9 cellular contexts compared by ENCODE assay signal in genomic region chr15:85615930-85616329, GRCh38.
DNase-seq lines count a peak whose midpoint lies in the region; ATAC-seq, FAIRE-seq and TF ChIP-seq lines count a peak whose summit lies in the region.
"Had no signal": no experiment of that assay in that cellular context is flagged by ENCODE, and none has a peak within 500 bp of the region (broad histone marks: within the 10 kb centered on the region; RNA-seq: fewer than 3 reads in every experiment).

No MANE protein-coding gene starts in this region.

- CTCF ChIA-PET in WTC11 (lab: Charles Lee): interaction anchor here (1.0 kb wide), 1 partner anchor 12 kb away, joined by 3 read pairs; no protein-coding TSS in a partner anchor

- no peak for DNase-seq in AG09319 (ENCODE audit: extremely low read depth, low read depth)
- peak; percentile 33 for DNase-seq in GM18507 (ENCODE audit: extremely low spot score, insufficient read length, low read depth)
- peak; percentile 20 for DNase-seq in WTC11 (ENCODE audit: low spot score)
- DNase-seq in left ventricle myocardium inferior: no peak
- no peak for DNase-seq in stimulated activated naive B cell treated with anti-CD40 and anti-IgM and Interleukin-4, amounts not matched to agents 10 μg/mL and 1 μg/mL and 100 μg/mL, for 72 hours
- DNase-seq in activated effector memory CD4-positive, alpha-beta T cell treated with anti-CD3 and anti-CD28 coated beads, Interleukin-2, amount 50 U/mL, for 16 hours: no peak
- DNase-seq in MG63: no peak

- H3K36me3 ChIP-seq in left ventricle myocardium inferior (peaks cover 3% of the 10 kb centered on the region), MG63 (no peaks in the 10 kb centered on the region)

- H3K27me3 ChIP-seq in left ventricle myocardium inferior (ENCODE audit: low read depth) (no peaks in the 10 kb centered on the region), MG63 (no peaks in the 10 kb centered on the region)

- intact Hi-C loops in left ventricle myocardium inferior (cut with micrococcal nuclease): no loop called here

- peaks cover 90% of the 10 kb centered on the region for H3K4me1 ChIP-seq in left ventricle myocardium inferior

- no peak overlapping the region for H3K4me3 ChIP-seq in left ventricle myocardium inferior
- no peak overlapping the region for H3K4me3 ChIP-seq in MG63
- H3K4me3 ChIP-seq: lung had no signal

- peak; percentile 76 for FAIRE-seq in GM18507 (lab: Jason Lieb, UNC)

- POLR2A ChIA-PET in WTC11 (lab: Charles Lee): no interaction called here

- ATAC-seq in HG03432 (IDR thresholded peaks at IDR 0.05; ENCODE audit: unreplicated experiment) (peak; percentile 79), WTC11 (peak; percentile 84)
- ATAC-seq in stimulated activated naive B cell treated with anti-CD40 and anti-IgM and Interleukin-4, amounts not matched to agents 10 μg/mL and 1 μg/mL and 100 μg/mL, for 72 hours (replicated peaks): peak; percentile 51 to 55

- no peak overlapping the region; the same call in 1 of the 2 replicates for H3K27ac Mint-ChIP-seq in WTC11
- H3K27ac Mint-ChIP-seq in stimulated activated naive B cell treated with anti-CD40 and anti-IgM and Interleukin-4, amounts not matched to agents 10 μg/mL and 1 μg/mL and 100 μg/mL, for 72 hours: no peak overlapping the region

- peak; percentile 55 for TF ChIP-seq CTCF in AG09319 (IDR thresholded peaks at IDR 0.05; ENCODE audit: low read depth, low read length)
- no peak for TF ChIP-seq CTCF in WTC11 (IDR thresholded peaks at IDR 0.05)
- TF ChIP-seq CTCF in left ventricle myocardium inferior (IDR thresholded peaks at IDR 0.05; ENCODE audit: borderline replicate concordance): peak; percentile 70

- no peaks in the 10 kb centered on the region for H3K9me3 ChIP-seq in left ventricle myocardium inferior (replicated peaks)
- no peaks in the 10 kb centered on the region for H3K9me3 ChIP-seq in MG63

- peak overlapping the region; percentile 83 for H3K27ac ChIP-seq in left ventricle myocardium inferior (replicated peaks)

- H3K4me1 Mint-ChIP-seq in WTC11: no peaks in the 10 kb centered on the region; the same call in none of the 2 replicates
- peaks cover 19 to 25% of the 10 kb centered on the region in 2 donors for H3K4me1 Mint-ChIP-seq in stimulated activated naive B cell treated with anti-CD40 and anti-IgM and Interleukin-4, amounts not matched to agents 10 μg/mL and 1 μg/mL and 100 μg/mL, for 72 hours

- no peaks in the 10 kb centered on the region for H3K27me3 Mint-ChIP-seq in WTC11 (ENCODE audit: low read depth)
- H3K27me3 Mint-ChIP-seq in stimulated activated naive B cell treated with anti-CD40 and anti-IgM and Interleukin-4, amounts not matched to agents 10 μg/mL and 1 μg/mL and 100 μg/mL, for 72 hours: no peaks in the 10 kb centered on the region

- H3K9me3 Mint-ChIP-seq in WTC11: no peaks in the 10 kb centered on the region
- no peaks in the 10 kb centered on the region for H3K9me3 Mint-ChIP-seq in stimulated activated naive B cell treated with anti-CD40 and anti-IgM and Interleukin-4, amounts not matched to agents 10 μg/mL and 1 μg/mL and 100 μg/mL, for 72 hours

- H3K36me3 Mint-ChIP-seq in WTC11: no peaks in the 10 kb centered on the region; the same call in 1 of the 2 replicates
- peaks cover 9 to 14% of the 10 kb centered on the region in 2 donors for H3K36me3 Mint-ChIP-seq in stimulated activated naive B cell treated with anti-CD40 and anti-IgM and Interleukin-4, amounts not matched to agents 10 μg/mL and 1 μg/mL and 100 μg/mL, for 72 hours

- H3K4me3 Mint-ChIP-seq in WTC11: no peak overlapping the region
- no peak overlapping the region for H3K4me3 Mint-ChIP-seq in stimulated activated naive B cell treated with anti-CD40 and anti-IgM and Interleukin-4, amounts not matched to agents 10 μg/mL and 1 μg/mL and 100 μg/mL, for 72 hours

TF ChIP-seq in WTC11, 78 proteins besides CTCF, POLR2A, EP300 and RAD21:
- no peak for TF ChIP-seq TEAD4 (CRISPR knock-in tag; IDR thresholded peaks at IDR 0.05)
- no peak for TF ChIP-seq NFE2L1 (CRISPR knock-in tag; IDR thresholded peaks at IDR 0.05)
- no peak for TF ChIP-seq ZNF423 (CRISPR knock-in tag; IDR thresholded peaks at IDR 0.05)
- TF ChIP-seq, protein P1, sequence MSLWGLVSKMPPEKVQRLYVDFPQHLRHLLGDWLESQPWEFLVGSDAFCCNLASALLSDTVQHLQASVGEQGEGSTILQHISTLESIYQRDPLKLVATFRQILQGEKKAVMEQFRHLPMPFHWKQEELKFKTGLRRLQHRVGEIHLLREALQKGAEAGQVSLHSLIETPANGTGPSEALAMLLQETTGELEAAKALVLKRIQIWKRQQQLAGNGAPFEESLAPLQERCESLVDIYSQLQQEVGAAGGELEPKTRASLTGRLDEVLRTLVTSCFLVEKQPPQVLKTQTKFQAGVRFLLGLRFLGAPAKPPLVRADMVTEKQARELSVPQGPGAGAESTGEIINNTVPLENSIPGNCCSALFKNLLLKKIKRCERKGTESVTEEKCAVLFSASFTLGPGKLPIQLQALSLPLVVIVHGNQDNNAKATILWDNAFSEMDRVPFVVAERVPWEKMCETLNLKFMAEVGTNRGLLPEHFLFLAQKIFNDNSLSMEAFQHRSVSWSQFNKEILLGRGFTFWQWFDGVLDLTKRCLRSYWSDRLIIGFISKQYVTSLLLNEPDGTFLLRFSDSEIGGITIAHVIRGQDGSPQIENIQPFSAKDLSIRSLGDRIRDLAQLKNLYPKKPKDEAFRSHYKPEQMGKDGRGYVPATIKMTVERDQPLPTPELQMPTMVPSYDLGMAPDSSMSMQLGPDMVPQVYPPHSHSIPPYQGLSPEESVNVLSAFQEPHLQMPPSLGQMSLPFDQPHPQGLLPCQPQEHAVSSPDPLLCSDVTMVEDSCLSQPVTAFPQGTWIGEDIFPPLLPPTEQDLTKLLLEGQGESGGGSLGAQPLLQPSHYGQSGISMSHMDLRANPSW (CRISPR knock-in tag; conservative IDR thresholded peaks at IDR 0.05; ENCODE audit: low read depth): no peak
- TF ChIP-seq OVOL2 (CRISPR knock-in tag; IDR thresholded peaks at IDR 0.05; ENCODE audit: borderline replicate concordance): no peak
- TF ChIP-seq EMX1 (CRISPR knock-in tag; IDR thresholded peaks at IDR 0.05): no peak
- no peak for TF ChIP-seq GABPB1 (CRISPR knock-in tag; IDR thresholded peaks at IDR 0.05)
- TF ChIP-seq ATF2 (CRISPR knock-in tag; IDR thresholded peaks at IDR 0.05; ENCODE audit: borderline replicate concordance, low read depth): no peak

Comparison
In these comparisons a context has a peak if more than half of its experiments do, and no peak if none do; other contexts are left out.
1. DNase-seq: peak in GM18507 (single experiment) and WTC11 (single experiment); none in AG09319 (single experiment), left ventricle myocardium inferior (single experiment), stimulated activated naive B cell treated with anti-CD40 and anti-IgM and Interleukin-4, amounts not matched to agents 10 μg/mL and 1 μg/mL and 100 μg/mL, for 72 hours (single experiment), activated effector memory CD4-positive, alpha-beta T cell treated with anti-CD3 and anti-CD28 coated beads, Interleukin-2, amount 50 U/mL, for 16 hours (single experiment) and MG63 (single experiment).
2. Peak in every context shown above with its lines, with median percentiles within 50 percentile points of each other: ATAC-seq.